Comparison of ENCODE assay signal across 8 cellular contexts in the genomic region with DNA sequence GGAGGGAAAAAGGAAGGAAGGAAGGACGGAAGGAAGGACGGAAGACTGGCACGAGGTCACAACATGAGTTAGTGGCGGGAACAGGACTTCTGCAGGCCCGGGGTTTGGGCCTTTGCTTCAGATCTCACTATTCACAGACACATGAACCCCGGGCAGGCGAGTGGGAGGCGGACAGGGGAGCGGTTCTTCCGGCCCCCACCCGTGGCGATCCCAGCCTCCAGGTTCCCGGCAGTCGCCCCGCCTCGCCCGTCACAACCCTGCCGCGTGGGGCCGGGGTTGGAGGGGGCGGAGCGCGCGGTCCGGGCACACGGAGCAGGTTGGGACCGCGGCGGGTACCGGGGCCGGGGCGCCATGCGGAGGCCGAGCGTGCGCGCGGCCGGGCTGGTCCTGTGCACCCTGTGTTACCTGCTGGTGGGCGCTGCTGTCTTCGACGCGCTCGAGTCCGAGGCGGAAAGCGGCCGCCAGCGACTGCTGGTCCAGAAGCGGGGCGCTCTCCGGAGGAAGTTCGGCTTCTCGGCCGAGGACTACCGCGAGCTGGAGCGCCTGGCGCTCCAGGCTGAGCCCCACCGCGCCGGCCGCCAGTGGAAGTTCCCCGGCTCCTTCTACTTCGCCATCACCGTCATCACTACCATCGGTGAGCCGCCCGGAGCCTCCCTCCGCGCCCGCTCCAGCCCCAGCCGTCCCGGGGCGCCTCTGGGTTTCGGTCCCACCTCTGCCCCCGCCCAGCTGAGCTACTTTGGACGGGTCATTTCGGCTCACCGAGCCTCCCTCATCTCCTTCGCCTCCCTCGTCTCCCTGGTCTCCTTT. TPM values are rescaled to one million over a fixed set of nuclear protein-coding genes. Genes with fewer than 3 reads are reported as not detected.
A peak's percentile ranks its signal among the peaks of the same experiment; 100 is the strongest.
DNase-seq lines count a peak whose midpoint lies in the region; ATAC-seq and TF ChIP-seq lines count a peak whose summit lies in the region.

Gene KCNK15 (plus strand): TSS at position 306 of the 807 bp plus-strand sequence. CDS start 46 bp downstream, at position 352.

- intact Hi-C loops in CD8-positive, alpha-beta T cell (cut with DNase I, micrococcal nuclease): loop anchor here in 1 of 2 experiments (10.0 kb wide), 1 partner anchor 349 kb away; no protein-coding TSS in a partner anchor
- intact Hi-C loops in ascending aorta (cut with DNase I): loop anchor here (1.0 to 5.0 kb wide), 5 partner anchors 65 to 223 kb away; partner anchors contain the start of genes RIMS4, SERINC3, TOMM34 and YWHAB

- no peak within 1 kb of the TSS for H3K27ac ChIP-seq in CD8-positive, alpha-beta T cell (ENCODE audit: low read depth, low read length)
- H3K27ac ChIP-seq in Peyer's patch: peak within 1 kb of the TSS in 1 of 4 donors; percentile 25
- peak within 1 kb of the TSS; percentile 92 to 94 for H3K27ac ChIP-seq in ascending aorta
- H3K27ac ChIP-seq in iPS-20b (ENCODE audit: low read length): no peak within 1 kb of the TSS

- DNase-seq in CD8-positive, alpha-beta T cell: peak in 5 of 7 experiments; percentile 15 to 54 (median 27)
- DNase-seq in Peyer's patch: peak in 1 of 3 donors; percentile 66
- peak in 1 of 2 donors; percentile 86 for DNase-seq in ascending aorta (ENCODE audit: low spot score in 2 of 2)
- DNase-seq in stimulated activated CD4-positive, alpha-beta T cell treated with anti-CD3 and anti-CD28 coated beads, Interleukin-15, amount 100 ng/mL, for 24 hours: peak; percentile 72
- DNase-seq in globus pallidus (ENCODE audit: low spot score): no peak

- H3K9me3 Mint-ChIP-seq in CD8-positive, alpha-beta T cell: no peaks in the 10 kb centered on the region

- no peaks in the 10 kb centered on the region for H3K36me3 Mint-ChIP-seq in CD8-positive, alpha-beta T cell

- H3K9me3 ChIP-seq in CD8-positive, alpha-beta T cell (ENCODE audit: low read length): no peaks in the 10 kb centered on the region
- H3K9me3 ChIP-seq in Peyer's patch: no peaks in the 10 kb centered on the region
- no peaks in the 10 kb centered on the region for H3K9me3 ChIP-seq in ascending aorta
- no peaks in the 10 kb centered on the region for H3K9me3 ChIP-seq in iPS-20b (ENCODE audit: insufficient read depth, low read depth, low read length)

- peaks cover 11% of the 10 kb centered on the region for H3K4me1 Mint-ChIP-seq in CD8-positive, alpha-beta T cell (ENCODE audit: low read depth)

- ATAC-seq in CD8-positive, alpha-beta T cell: peak; percentile 70
- ATAC-seq in GM21381 (IDR thresholded peaks at IDR 0.05; ENCODE audit: unreplicated experiment) (no peak), GM21390 (IDR thresholded peaks at IDR 0.05; ENCODE audit: unreplicated experiment) (no peak)

- H3K36me3 ChIP-seq in CD8-positive, alpha-beta T cell (ENCODE audit: insufficient read depth, low read length): no peaks in the 10 kb centered on the region
- no peaks in the 10 kb centered on the region for H3K36me3 ChIP-seq in Peyer's patch
- no peaks in the 10 kb centered on the region for H3K36me3 ChIP-seq in ascending aorta
- H3K36me3 ChIP-seq in iPS-20b (ENCODE audit: insufficient read depth, low read depth, low read length): no peaks in the 10 kb centered on the region

- no peak within 1 kb of the TSS for H3K27ac Mint-ChIP-seq in CD8-positive, alpha-beta T cell

- H3K27me3 ChIP-seq in CD8-positive, alpha-beta T cell (ENCODE audit: insufficient read depth, low read length): peaks cover 6% of the 10 kb centered on the region
- no peaks in the 10 kb centered on the region for H3K27me3 ChIP-seq in Peyer's patch
- H3K27me3 ChIP-seq in ascending aorta: no peaks in the 10 kb centered on the region
- peaks cover 61% of the 10 kb centered on the region for H3K27me3 ChIP-seq in iPS-20b (ENCODE audit: insufficient read depth, low read length)

- peaks cover 8% of the 10 kb centered on the region for H3K4me1 ChIP-seq in CD8-positive, alpha-beta T cell (ENCODE audit: insufficient read depth, low read length)
- H3K4me1 ChIP-seq in Peyer's patch (peaks cover 0 to 17% (median 4%) of the 10 kb centered on the region in 4 donors), ascending aorta (peaks cover 7 to 28% of the 10 kb centered on the region in 2 donors), iPS-20b (ENCODE audit: insufficient read depth, low read length) (peaks cover 6% of the 10 kb centered on the region; the same call in 1 of the 2 replicates)

- TF ChIP-seq CTCF in CD8-positive, alpha-beta T cell (IDR thresholded peaks at IDR 0.05): no peak
- TF ChIP-seq CTCF in Peyer's patch (IDR thresholded peaks at IDR 0.05) (no peak), ascending aorta (IDR thresholded peaks at IDR 0.05) (no peak)

- peaks cover 34% of the 10 kb centered on the region for H3K27me3 Mint-ChIP-seq in CD8-positive, alpha-beta T cell (ENCODE audit: low read depth)

- H3K9ac ChIP-seq in iPS-20b (ENCODE audit: low read depth, low read length): no peak within 1 kb of the TSS

- CTCF ChIA-PET in CD8-positive, alpha-beta T cell (lab: Charles Lee): interaction anchor here (1.1 to 1.6 kb wide), 2 partner anchors 11 kb away, joined by 5 read pairs; no protein-coding TSS in a partner anchor

- H3K4me3 ChIP-seq in CD8-positive, alpha-beta T cell (ENCODE audit: low read depth, low read length): peak within 1 kb of the TSS; percentile 31
- H3K4me3 ChIP-seq in Peyer's patch (peak within 1 kb of the TSS; percentile 38 to 58 (median 53)), ascending aorta (peak within 1 kb of the TSS; percentile 62 to 86), iPS-20b (ENCODE audit: low read length) (peak within 1 kb of the TSS; percentile 61)

- POLR2A ChIA-PET in CD8-positive, alpha-beta T cell (lab: Charles Lee): no interaction called here

- peak within 1 kb of the TSS; percentile 77 for H3K4me3 Mint-ChIP-seq in CD8-positive, alpha-beta T cell

- no peak for TF ChIP-seq POLR2A in Peyer's patch (IDR thresholded peaks at IDR 0.05)

RNA-seq across cellular contexts. Expression of gene KCNK15, which starts in this region (rescaled TPM):
- not detected for total RNA-seq in CD8-positive, alpha-beta T cell
- total RNA-seq in Peyer's patch (under 1 TPM in 1 of 4 donors, not detected in 3; 0.54 TPM), ascending aorta (62.6 TPM)

Comparison
In these comparisons a context has a peak if more than half of its experiments do, and no peak if none do; other contexts are left out.
1. RNA of gene KCNK15 (total RNA-seq): 62.6 TPM in ascending aorta (single experiment); 0.54 TPM in Peyer's patch and not detected in CD8-positive, alpha-beta T cell; every median in the first group is over 10 times any median in the second.
2. Peak in DNase-seq, ATAC-seq and H3K4me3 ChIP-seq in CD8-positive, alpha-beta T cell; RNA of the gene not detected or under 1 TPM.
3. H3K27ac ChIP-seq: peak in ascending aorta (2 of 2); none in CD8-positive, alpha-beta T cell (single experiment) and iPS-20b (single experiment).
4. Peak in every context shown above with its lines, with median percentiles within 50 percentile points of each other: H3K4me3 ChIP-seq.